7 cellular contexts compared by ENCODE assay signal in the genomic region with DNA sequence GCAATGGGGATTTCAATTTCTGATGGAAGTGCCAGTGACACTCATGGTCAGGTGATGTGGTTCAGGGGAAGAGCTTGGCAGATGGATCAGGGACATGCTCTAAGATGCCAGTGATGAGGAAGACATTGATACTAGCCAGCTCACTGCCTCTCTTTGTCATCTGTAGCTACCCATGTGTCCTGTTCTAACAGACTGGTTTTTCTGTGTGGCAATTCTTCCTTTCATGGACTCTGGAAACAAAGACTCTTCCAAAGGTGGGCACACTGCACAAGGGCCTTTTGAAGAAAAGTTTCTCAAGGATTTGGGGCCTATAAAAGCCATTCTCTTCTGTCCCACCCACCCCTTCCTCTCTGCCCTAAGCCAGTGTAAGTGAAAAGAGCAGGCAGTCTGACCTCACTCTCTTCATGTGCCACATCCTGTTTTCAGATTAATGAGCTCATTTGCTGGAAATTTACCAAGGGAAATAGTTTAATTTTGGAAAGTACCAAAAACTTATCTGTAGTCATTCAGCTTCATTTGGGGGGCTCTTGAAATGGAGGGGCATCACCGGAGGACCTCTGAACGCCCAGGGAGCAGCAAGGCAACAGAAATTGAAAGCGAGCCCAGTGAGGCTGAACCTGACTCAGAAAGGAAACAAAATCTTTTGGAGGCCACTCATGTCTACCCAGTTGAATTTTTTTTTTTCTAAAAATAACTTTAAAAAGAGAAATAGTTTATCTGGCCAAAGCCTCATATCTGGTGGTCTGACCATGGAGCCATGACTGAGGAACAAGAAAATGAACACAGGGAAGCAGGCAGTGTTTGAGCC. TPM values are rescaled to one million over a fixed set of nuclear protein-coding genes. Genes with fewer than 3 reads are reported as not detected.
DNase-seq lines count a peak whose midpoint lies in the region; ATAC-seq, FAIRE-seq and TF ChIP-seq lines count a peak whose summit lies in the region.

No MANE protein-coding gene starts in this region.

- no peaks in the 10 kb centered on the region for H3K36me3 ChIP-seq in Karpas-422 (ENCODE audit: insufficient read depth, low read length)
- H3K36me3 ChIP-seq in esophagus muscularis mucosa, result no peaks in the 10 kb centered on the region
- no peaks in the 10 kb centered on the region for H3K36me3 ChIP-seq in small intestine (ENCODE audit: control insufficient read depth in 2 of 2, insufficient read depth in 2 of 2, low read length in 2 of 2)
- H3K36me3 ChIP-seq in PC-9 (ENCODE audit: low read depth), result no peaks in the 10 kb centered on the region

- H3K4me3 Mint-ChIP-seq in activated CD4-positive, alpha-beta memory T cell treated with anti-CD3 and anti-CD28 coated beads for 36 hours, result peak overlapping the region; percentile 74

- FAIRE-seq in small intestine (lab: Jason Lieb, UNC), result no peak

- no peaks in the 10 kb centered on the region for H3K9me3 ChIP-seq in Karpas-422 (ENCODE audit: low read length)
- H3K9me3 ChIP-seq in esophagus muscularis mucosa, result no peaks in the 10 kb centered on the region
- H3K9me3 ChIP-seq in small intestine (ENCODE audit: control insufficient read depth, low read depth), result no peaks in the 10 kb centered on the region
- no peaks in the 10 kb centered on the region for H3K9me3 ChIP-seq in PC-9 (ENCODE audit: insufficient read depth, low read depth)

- H3K9ac ChIP-seq in Karpas-422 (ENCODE audit: low read length), result peak overlapping the region; percentile 81

- peaks cover 2% of the 10 kb centered on the region for H3K9me3 Mint-ChIP-seq in activated CD4-positive, alpha-beta memory T cell treated with anti-CD3 and anti-CD28 coated beads for 36 hours

- H3K4me2 ChIP-seq in Karpas-422 (ENCODE audit: low read depth, low read length, poor library complexity, severe bottlenecking) (peak overlapping the region; percentile 81), PC-9 (no peak overlapping the region)

- no TSS peak for BruUV-seq in PC-9 (replicated peaks; lab: Mats Ljungman, UMichigan)

- no peak for TF ChIP-seq POLR2A in esophagus muscularis mucosa (IDR thresholded peaks at IDR 0.05; ENCODE audit: low read depth)

- H3K79me2 ChIP-seq in Karpas-422 (ENCODE audit: low read length), result no peaks in the 10 kb centered on the region
- H3K79me2 ChIP-seq in PC-9 (ENCODE audit: low read depth), result no peaks in the 10 kb centered on the region

- intact Hi-C loops in activated CD4-positive, alpha-beta memory T cell treated with anti-CD3 and anti-CD28 coated beads for 36 hours (cut with micrococcal nuclease), result loop anchor here (1.0 to 2.0 kb wide), 5 partner anchors 10 to 189 kb away; no protein-coding TSS in a partner anchor
- intact Hi-C loops in esophagus muscularis mucosa (cut with DNase I), result no loop called here
- intact Hi-C loops in PC-9 (cut with micrococcal nuclease; ENCODE audit: unreplicated experiment), result no loop called here

- peak; percentile 41 for ATAC-seq in GM21576 (IDR thresholded peaks at IDR 0.05; ENCODE audit: unreplicated experiment)

- WGBS in esophagus muscularis mucosa, result 14% methylated on average over 3 of the region's 3 CpGs
- 43 to 72% (median 68%) methylated on average over 3 of the region's 3 CpGs for WGBS in small intestine, 3 donors

- H3K27ac ChIP-seq in Karpas-422 (ENCODE audit: low read length) (peak overlapping the region; percentile 100), esophagus muscularis mucosa (replicated peaks in 1 of 4) (peak overlapping the region; percentile 77 to 96 (median 92)), small intestine (ENCODE audit: low read depth in 1 of 2, low read length in 1 of 2) (peak overlapping the region; percentile 78 to 86), PC-9 (no peak overlapping the region)

- CTCF ChIA-PET in activated CD4-positive, alpha-beta memory T cell treated with anti-CD3 and anti-CD28 coated beads for 36 hours (lab: Charles Lee), result interaction anchor here (0.8 to 1.3 kb wide), 6 partner anchors 9 to 188 kb away, joined by 3 to 5 read pairs (median 4); no protein-coding TSS in a partner anchor
- CTCF ChIA-PET in PC-9 (lab: Charles Lee), result interaction anchor here (0.5 kb wide), 1 partner anchor 146 kb away, joined by 3 read pairs; no protein-coding TSS in a partner anchor

- H4K20me1 ChIP-seq in Karpas-422 (ENCODE audit: insufficient read depth, low read depth, low read length) (no peaks in the 10 kb centered on the region), PC-9 (ENCODE audit: insufficient read depth) (no peaks in the 10 kb centered on the region)

- H3K9me2 ChIP-seq in Karpas-422 (replicated peaks; ENCODE audit: insufficient read depth, low read length) (no peaks in the 10 kb centered on the region), PC-9 (ENCODE audit: insufficient read depth) (no peaks in the 10 kb centered on the region)

- no peak overlapping the region for H2AFZ ChIP-seq in Karpas-422 (ENCODE audit: low read length)
- no peak overlapping the region for H2AFZ ChIP-seq in PC-9

- POLR2A ChIA-PET in activated CD4-positive, alpha-beta memory T cell treated with anti-CD3 and anti-CD28 coated beads for 36 hours (lab: Charles Lee), result interaction anchor here (0.6 to 10.5 kb wide), 15 partner anchors 9 to 138 kb away, joined by 3 to 124 read pairs (median 5); a partner anchor contains a TSS
- POLR2A ChIA-PET in PC-9 (lab: Charles Lee; ENCODE audit: unreplicated experiment), result interaction anchor here (0.6 to 0.7 kb wide), 3 partner anchors 140 to 526 kb away, joined by 4 to 7 read pairs (median 7); no protein-coding TSS in a partner anchor

- peaks cover 85% of the 10 kb centered on the region for H3K4me1 Mint-ChIP-seq in activated CD4-positive, alpha-beta memory T cell treated with anti-CD3 and anti-CD28 coated beads for 36 hours (ENCODE audit: low read depth)

- no peak for TF ChIP-seq EP300 in esophagus muscularis mucosa (IDR thresholded peaks at IDR 0.05)

- TF ChIP-seq CTCF in GM13977 (IDR thresholded peaks at IDR 0.05; ENCODE audit: extremely low read depth, insufficient read depth, missing control alignments), result no peak
- no peak for TF ChIP-seq CTCF in esophagus muscularis mucosa (IDR thresholded peaks at IDR 0.05)
- no peak for TF ChIP-seq CTCF in PC-9 (conservative IDR thresholded peaks at IDR 0.05)

- no peaks in the 10 kb centered on the region for H3K27me3 Mint-ChIP-seq in activated CD4-positive, alpha-beta memory T cell treated with anti-CD3 and anti-CD28 coated beads for 36 hours

- in situ Hi-C loops in GM13977 (cut with MboI; ENCODE audit: low pct_unique_long_range_greater_than_20kb, low sequenced_read_pairs, unreplicated experiment), result loop anchor here (25.0 kb wide), 1 partner anchor 169 kb away; no protein-coding TSS in a partner anchor

- peak overlapping the region; percentile 38 for H3K4me3 ChIP-seq in Karpas-422 (ENCODE audit: low read length)
- no peak overlapping the region for H3K4me3 ChIP-seq in esophagus muscularis mucosa
- H3K4me3 ChIP-seq in small intestine (ENCODE audit: low read depth in 1 of 2, low read length in 2 of 2), result no peak overlapping the region
- no peak overlapping the region for H3K4me3 ChIP-seq in PC-9

- H3F3A ChIP-seq in PC-9 (ENCODE audit: insufficient read depth, low read depth), result peaks cover 20% of the 10 kb centered on the region

- H3K27me3 ChIP-seq in Karpas-422 (ENCODE audit: low read length), result no peaks in the 10 kb centered on the region
- H3K27me3 ChIP-seq in esophagus muscularis mucosa, result no peaks in the 10 kb centered on the region
- no peaks in the 10 kb centered on the region for H3K27me3 ChIP-seq in small intestine (ENCODE audit: control insufficient read depth in 2 of 2, insufficient read depth in 2 of 2, low read length in 2 of 2)
- no peaks in the 10 kb centered on the region for H3K27me3 ChIP-seq in PC-9 (ENCODE audit: insufficient read depth, low read depth)

- H3K36me3 Mint-ChIP-seq in activated CD4-positive, alpha-beta memory T cell treated with anti-CD3 and anti-CD28 coated beads for 36 hours, result no peaks in the 10 kb centered on the region

- DNase-seq in GM13977 (ENCODE audit: low spot score) (peak; percentile 88), Karpas-422 (peak; percentile 90), esophagus muscularis mucosa (ENCODE audit: extremely low spot score) (no peak), small intestine (peak; percentile 51), PC-9 (no peak)
- peak; percentile 80 for DNase-seq in activated CD4-positive, alpha-beta memory T cell treated with anti-CD3 and anti-CD28 coated beads for 36 hours

- peak overlapping the region; percentile 99 for H3K27ac Mint-ChIP-seq in activated CD4-positive, alpha-beta memory T cell treated with anti-CD3 and anti-CD28 coated beads for 36 hours

- peaks cover 92% of the 10 kb centered on the region for H3K4me1 ChIP-seq in Karpas-422 (ENCODE audit: low read length)
- peaks cover 57 to 77% (median 73%) of the 10 kb centered on the region in 4 donors for H3K4me1 ChIP-seq in esophagus muscularis mucosa
- peaks cover 0 to 21% of the 10 kb centered on the region in 2 donors for H3K4me1 ChIP-seq in small intestine (ENCODE audit: control insufficient read depth in 2 of 2, insufficient read depth in 1 of 2, low read depth in 1 of 2, low read length in 1 of 2)
- H3K4me1 ChIP-seq in PC-9 (replicated peaks; ENCODE audit: insufficient read depth), result peaks cover 27% of the 10 kb centered on the region

RNA-seq across cellular contexts. Expression of a gene that starts 4.9 kb away (rescaled TPM):
- 18.8 and 23.8 TPM in 2 replicates for total RNA-seq in Karpas-422 (2014; rRNA removed; shearing (Covaris generic); ENCODE audit: low replicate concordance)
- 100 to 1,000 TPM; 124 TPM for total RNA-seq in activated CD4-positive, alpha-beta memory T cell treated with anti-CD3 and anti-CD28 coated beads for 36 hours
- total RNA-seq in esophagus muscularis mucosa (1 to 10 TPM; 4.0 to 7.4 (median 5.5) TPM), PC-9 (2021) (2.7 and 2.9 TPM in 2 replicates)
- 1 to 10 TPM; 1.1 to 2.8 (median 1.1) TPM for polyA plus RNA-seq in small intestine

RNA-seq across cellular contexts. Expression of a gene that starts 54.5 kb away (rescaled TPM):
- total RNA-seq in Karpas-422 (2014; rRNA removed; shearing (Covaris generic); ENCODE audit: low replicate concordance), result 34.8 and 76.9 TPM in 2 replicates
- total RNA-seq in activated CD4-positive, alpha-beta memory T cell treated with anti-CD3 and anti-CD28 coated beads for 36 hours, result 100 to 1,000 TPM; 183 to 189 TPM
- total RNA-seq in esophagus muscularis mucosa (10 to 100 TPM; 36.4 to 57.7 (median 47.8) TPM), PC-9 (2021) (66.4 and 72.9 TPM in 2 replicates)
- 10 to 100 TPM in 1 of 3 donors, 1 to 10 TPM in 2; 2.0 to 35.7 (median 6.5) TPM for polyA plus RNA-seq in small intestine

Comparison
In these comparisons a context has a peak if more than half of its experiments do, and no peak if none do; other contexts are left out.
1. DNase-seq: peak in GM13977 (single experiment), Karpas-422 (single experiment), activated CD4-positive, alpha-beta memory T cell treated with anti-CD3 and anti-CD28 coated beads for 36 hours (single experiment) and small intestine (single experiment); none in esophagus muscularis mucosa (single experiment) and PC-9 (0 of 2).